Comparison of ENCODE assay signal across 9 cellular contexts in the genomic region with DNA sequence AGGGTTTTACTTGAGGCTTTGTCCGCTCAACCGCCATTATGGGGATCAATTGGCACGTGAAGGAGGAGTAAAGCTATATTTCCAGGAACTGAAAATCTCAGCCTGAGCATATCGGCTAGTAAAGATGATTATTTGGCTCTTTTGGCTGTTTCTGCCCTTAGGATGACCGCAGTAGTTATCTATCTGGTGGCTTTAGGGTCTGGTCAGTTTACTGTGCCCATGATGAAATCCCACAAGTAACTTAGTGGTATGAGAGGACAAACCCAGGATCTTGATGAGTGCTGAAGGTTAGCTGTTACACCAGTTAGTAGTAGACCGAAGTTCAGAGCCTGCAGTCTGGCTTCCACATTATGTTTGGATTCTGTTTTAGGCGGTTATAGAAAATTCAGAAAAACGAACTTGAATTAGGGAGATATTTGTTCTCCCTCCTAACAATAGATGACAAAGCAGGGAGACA. TPM values are rescaled to one million over a fixed set of nuclear protein-coding genes. Genes with fewer than 3 reads are reported as not detected.
DNase-seq lines count a peak whose midpoint lies in the region; ATAC-seq, FAIRE-seq and TF ChIP-seq lines count a peak whose summit lies in the region.
"Had no signal": no experiment of that assay in that cellular context is flagged by ENCODE, and none has a peak within 500 bp of the region (broad histone marks: within the 10 kb centered on the region; RNA-seq: fewer than 3 reads in every experiment).

No MANE protein-coding gene starts in this region.

- peak overlapping the region; percentile 98 for H3K27ac ChIP-seq in keratinocyte (ENCODE audit: control insufficient read depth, insufficient read depth, low read length)
- H3K27ac ChIP-seq in suprapubic skin = peak overlapping the region; percentile 98

- H3K9me3 ChIP-seq in keratinocyte (ENCODE audit: control insufficient read depth, low read depth, low read length) (no peaks in the 10 kb centered on the region), suprapubic skin (no peaks in the 10 kb centered on the region)

- TF ChIP-seq POLR2A in suprapubic skin (IDR thresholded peaks at IDR 0.05) = no peak

- DNase-seq in activated naive CD4-positive, alpha-beta T cell treated with anti-CD3 and anti-CD28 coated beads, Interleukin-2, amount 10 ng/mL, durations not matched to agents 7 days and 5 days = no peak
- no peak for DNase-seq in activated naive CD4-positive, alpha-beta T cell treated with Interleukin-2 at 50 U/mL for 16 hours
- DNase-seq in activated naive CD4-positive, alpha-beta T cell treated with anti-CD3 and anti-CD28 coated beads, Interleukin-2, amount 50 U/mL, for 72 hours (ENCODE audit: low spot score in 2 of 2) = no peak
- DNase-seq in keratinocyte (ENCODE audit: low read depth, low spot score) (no peak), suprapubic skin (ENCODE audit: low spot score in 2 of 2) (no peak), NCI-H1436 treated with DMSO at 0.1 percent for 48 hours (lab: John Stamatoyannopoulos, UW) (no peak), NCI-H526 treated with DMSO at 0.1 percent for 48 hours (lab: John Stamatoyannopoulos, UW) (no peak), NK-92 (lab: John Stamatoyannopoulos, UW; ENCODE audit: unreplicated experiment) (no peak)

- H3K4me1 ChIP-seq in keratinocyte (ENCODE audit: control insufficient read depth, extremely low read depth, insufficient read depth, low read length) (peaks cover 51% of the 10 kb centered on the region), suprapubic skin (peaks cover 65% of the 10 kb centered on the region)

- dilution Hi-C loops in keratinocyte (cut with MboI; ENCODE audit: extremely low pct_ligation_motif_present, low sequenced_read_pairs) = no loop called here

- peaks cover 54% of the 10 kb centered on the region for H3K36me3 Mint-ChIP-seq in activated naive CD4-positive, alpha-beta T cell treated with anti-CD3 and anti-CD28 coated beads, Interleukin-2, amount 10 ng/mL, durations not matched to agents 7 days and 5 days
- H3K36me3 Mint-ChIP-seq in activated naive CD4-positive, alpha-beta T cell treated with anti-CD3 and anti-CD28 coated beads, Interleukin-2, amount 50 U/mL, for 72 hours = peaks cover 55 to 69% of the 10 kb centered on the region in 2 donors

- CTCF ChIA-PET in activated naive CD4-positive, alpha-beta T cell treated with anti-CD3 and anti-CD28 coated beads, Interleukin-2, amount 10 ng/mL, durations not matched to agents 7 days and 5 days (lab: Charles Lee) = interaction anchor here (1.3 to 8.1 kb wide), 4 partner anchors 8 to 148 kb away, joined by 3 to 62 read pairs (median 20); partner anchors contain the start of gene SH2D6

- 3% methylated on average over 8 of the region's 8 CpGs for WGBS in suprapubic skin

- peak overlapping the region; percentile 92 for H3K4me2 ChIP-seq in keratinocyte (ENCODE audit: control insufficient read depth, extremely low read depth, insufficient read depth, low read depth, low read length)

- no peak overlapping the region for H2AFZ ChIP-seq in keratinocyte (ENCODE audit: control insufficient read depth, low read length)

- no peak for TF ChIP-seq CTCF in keratinocyte (optimal IDR thresholded peaks at IDR 0.05 in 1 of 3, IDR thresholded peaks at IDR 0.05 in 1 of 3, conservative IDR thresholded peaks at IDR 0.05 in 1 of 3; ENCODE audit: extremely low read depth in 1 of 3, insufficient read depth in 2 of 3, low read length in 3 of 3)
- TF ChIP-seq CTCF in suprapubic skin (IDR thresholded peaks at IDR 0.05) = no peak

- peak overlapping the region; percentile 92 for H3K4me3 Mint-ChIP-seq in activated naive CD4-positive, alpha-beta T cell treated with anti-CD3 and anti-CD28 coated beads, Interleukin-2, amount 10 ng/mL, durations not matched to agents 7 days and 5 days

- no peaks in the 10 kb centered on the region for H3K27me3 Mint-ChIP-seq in activated naive CD4-positive, alpha-beta T cell treated with anti-CD3 and anti-CD28 coated beads, Interleukin-2, amount 10 ng/mL, durations not matched to agents 7 days and 5 days

- peaks cover 2% of the 10 kb centered on the region for H3K9me1 ChIP-seq in keratinocyte (ENCODE audit: control insufficient read depth, extremely low read depth, insufficient read depth, low read length)

- no peaks in the 10 kb centered on the region for H3K27me3 ChIP-seq in keratinocyte (ENCODE audit: control insufficient read depth, extremely low read depth, insufficient read depth, low read length)
- H3K27me3 ChIP-seq in suprapubic skin = no peaks in the 10 kb centered on the region

- peaks cover 53% of the 10 kb centered on the region for H3K4me1 Mint-ChIP-seq in activated naive CD4-positive, alpha-beta T cell treated with anti-CD3 and anti-CD28 coated beads, Interleukin-2, amount 10 ng/mL, durations not matched to agents 7 days and 5 days

- H3K79me2 ChIP-seq in keratinocyte (ENCODE audit: control insufficient read depth, insufficient read depth, low read length) = peaks cover 55% of the 10 kb centered on the region

- H3K27ac Mint-ChIP-seq in activated naive CD4-positive, alpha-beta T cell treated with anti-CD3 and anti-CD28 coated beads, Interleukin-2, amount 10 ng/mL, durations not matched to agents 7 days and 5 days = peak overlapping the region; percentile 83
- H3K27ac Mint-ChIP-seq in activated naive CD4-positive, alpha-beta T cell treated with anti-CD3 and anti-CD28 coated beads, Interleukin-2, amount 50 U/mL, for 72 hours = peak overlapping the region; percentile 94 to 97

- no peaks in the 10 kb centered on the region for H3K9me3 Mint-ChIP-seq in activated naive CD4-positive, alpha-beta T cell treated with anti-CD3 and anti-CD28 coated beads, Interleukin-2, amount 10 ng/mL, durations not matched to agents 7 days and 5 days
- no peaks in the 10 kb centered on the region for H3K9me3 Mint-ChIP-seq in activated naive CD4-positive, alpha-beta T cell treated with anti-CD3 and anti-CD28 coated beads, Interleukin-2, amount 50 U/mL, for 72 hours

- H3K9ac ChIP-seq in keratinocyte (ENCODE audit: control insufficient read depth, extremely low read depth, insufficient read depth, low read length) = peak overlapping the region; percentile 100

- H4K20me1 ChIP-seq in keratinocyte (ENCODE audit: control insufficient read depth, extremely low read depth, insufficient read depth, low read length) = peaks cover 35% of the 10 kb centered on the region

- ATAC-seq in activated naive CD4-positive, alpha-beta T cell treated with anti-CD3 and anti-CD28 coated beads, Interleukin-2, amount 50 U/mL, for 72 hours = no peak

- FAIRE-seq in keratinocyte (lab: Jason Lieb, UNC) = no peak
- FAIRE-seq: GM18507 had no signal

- TF ChIP-seq EP300 in suprapubic skin (IDR thresholded peaks at IDR 0.05) = no peak

- H3K4me3 ChIP-seq in keratinocyte (ENCODE audit: control insufficient read depth in 2 of 3, extremely low read depth in 1 of 3, insufficient read depth in 2 of 3, low read depth in 1 of 3, low read length in 3 of 3) (peak overlapping the region; percentile 75 to 97 (median 86)), suprapubic skin (peak overlapping the region; percentile 79)

- H3K36me3 ChIP-seq in keratinocyte (ENCODE audit: control insufficient read depth in 2 of 2, extremely low read depth in 1 of 2, insufficient read depth in 2 of 2, low read length in 2 of 2) (peaks cover 13 to 50% of the 10 kb centered on the region in 2 experiments), suprapubic skin (peaks cover 43% of the 10 kb centered on the region)

RNA-seq across cellular contexts. Expression of gene MAT2A, which starts 1.2 kb away (rescaled TPM):
- total RNA-seq in activated naive CD4-positive, alpha-beta T cell treated with anti-CD3 and anti-CD28 coated beads, Interleukin-2, amount 50 U/mL, for 72 hours = 100 to 1,000 TPM; 271 to 281 TPM
- polyA plus RNA-seq in keratinocyte = 304 to 353 TPM (median 304 TPM) in 3 replicates
- 57.4 TPM for polyA plus RNA-seq in keratinocyte (2011; ENCODE audit: low read depth)
- polyA plus RNA-seq in keratinocyte (2011; cell fraction: cytosol; rRNA removed) = 94.8 and 181 TPM in 2 replicates
- polyA plus RNA-seq in keratinocyte (2011; cell fraction: nucleus; rRNA removed) = 658 and 880 TPM in 2 replicates
- polyA plus RNA-seq in keratinocyte (2012; ENCODE audit: low replicate concordance) = 173 and 177 TPM in 2 replicates
- 103 to 407 TPM (median 336 TPM) in 3 replicates for polyA minus RNA-seq in keratinocyte
- 279 TPM for polyA minus RNA-seq in keratinocyte (2011; cell fraction: cytosol; rRNA and poly(A)+ RNA removed)
- polyA minus RNA-seq in keratinocyte (2011; cell fraction: nucleus; rRNA and poly(A)+ RNA removed) = 276 and 293 TPM in 2 replicates
- 100 to 1,000 TPM; 153 to 234 (median 167) TPM for total RNA-seq in suprapubic skin

RNA-seq across cellular contexts. Expression of gene GGCX, which starts 21.1 kb away (rescaled TPM):
- total RNA-seq in activated naive CD4-positive, alpha-beta T cell treated with anti-CD3 and anti-CD28 coated beads, Interleukin-2, amount 50 U/mL, for 72 hours = 10 to 100 TPM; 21.2 to 21.5 TPM
- polyA plus RNA-seq in keratinocyte = 34.3 to 39.1 TPM (median 35.6 TPM) in 3 replicates
- 4.1 TPM for polyA plus RNA-seq in keratinocyte (2011; ENCODE audit: low read depth)
- polyA plus RNA-seq in keratinocyte (2011; cell fraction: cytosol; rRNA removed) = 19.5 and 21.6 TPM in 2 replicates
- 58.3 and 60.4 TPM in 2 replicates for polyA plus RNA-seq in keratinocyte (2011; cell fraction: nucleus; rRNA removed)
- 15.0 and 31.9 TPM in 2 replicates for polyA plus RNA-seq in keratinocyte (2012; ENCODE audit: low replicate concordance)
- polyA minus RNA-seq in keratinocyte = 63.9 to 70.2 TPM (median 64.7 TPM) in 3 replicates
- polyA minus RNA-seq in keratinocyte (2011; cell fraction: cytosol; rRNA and poly(A)+ RNA removed) = 19.8 TPM
- 54.3 and 79.6 TPM in 2 replicates for polyA minus RNA-seq in keratinocyte (2011; cell fraction: nucleus; rRNA and poly(A)+ RNA removed)
- total RNA-seq in suprapubic skin = 10 to 100 TPM; 23.2 to 38.9 (median 27.7) TPM

RNA-seq across cellular contexts. Expression of gene VAMP8, which starts 37.2 kb away (rescaled TPM):
- 100 to 1,000 TPM; 119 to 135 TPM for total RNA-seq in activated naive CD4-positive, alpha-beta T cell treated with anti-CD3 and anti-CD28 coated beads, Interleukin-2, amount 50 U/mL, for 72 hours
- polyA plus RNA-seq in keratinocyte = 291 to 385 TPM (median 323 TPM) in 3 replicates
- 115 TPM for polyA plus RNA-seq in keratinocyte (2011; ENCODE audit: low read depth)
- 423 and 525 TPM in 2 replicates for polyA plus RNA-seq in keratinocyte (2011; cell fraction: cytosol; rRNA removed)
- polyA plus RNA-seq in keratinocyte (2011; cell fraction: nucleus; rRNA removed) = 184 and 200 TPM in 2 replicates
- polyA plus RNA-seq in keratinocyte (2012; ENCODE audit: low replicate concordance) = 220 and 230 TPM in 2 replicates
- polyA minus RNA-seq in keratinocyte = 45.8 to 108 TPM (median 86.7 TPM) in 3 replicates
- polyA minus RNA-seq in keratinocyte (2011; cell fraction: cytosol; rRNA and poly(A)+ RNA removed) = 50.3 TPM
- polyA minus RNA-seq in keratinocyte (2011; cell fraction: nucleus; rRNA and poly(A)+ RNA removed) = 17.8 and 33.5 TPM in 2 replicates
- 100 to 1,000 TPM in 1 of 4 donors, 10 to 100 TPM in 3; 85.5 to 123 (median 96.0) TPM for total RNA-seq in suprapubic skin

RNA-seq across cellular contexts. Expression of gene VAMP5, which starts 44.1 kb away (rescaled TPM):
- total RNA-seq in activated naive CD4-positive, alpha-beta T cell treated with anti-CD3 and anti-CD28 coated beads, Interleukin-2, amount 50 U/mL, for 72 hours = 10 to 100 TPM; 50.6 to 68.0 TPM
- polyA plus RNA-seq in keratinocyte = 9.3 to 24.1 TPM (median 11.0 TPM) in 3 replicates
- 4.6 TPM for polyA plus RNA-seq in keratinocyte (2011; ENCODE audit: low read depth)
- 14.2 and 17.5 TPM in 2 replicates for polyA plus RNA-seq in keratinocyte (2011; cell fraction: cytosol; rRNA removed)
- polyA plus RNA-seq in keratinocyte (2011; cell fraction: nucleus; rRNA removed) = 18.0 and 24.5 TPM in 2 replicates
- 9.8 and 27.8 TPM in 2 replicates for polyA plus RNA-seq in keratinocyte (2012; ENCODE audit: low replicate concordance)
- polyA minus RNA-seq in keratinocyte = 4.3 to 18.1 TPM (median 5.4 TPM) in 3 replicates
- polyA minus RNA-seq in keratinocyte (2011; cell fraction: cytosol; rRNA and poly(A)+ RNA removed) = 7.5 TPM
- polyA minus RNA-seq in keratinocyte (2011; cell fraction: nucleus; rRNA and poly(A)+ RNA removed) = 2.3 TPM in 1 of 2 replicates, not detected in the other
- 10 to 100 TPM in 2 of 4 donors, 1 to 10 TPM in 2; 7.9 to 24.1 (median 14.0) TPM for total RNA-seq in suprapubic skin

RNA-seq across cellular contexts. Expression of gene RNF181, which starts 55.4 kb away (rescaled TPM):
- 100 to 1,000 TPM; 128 to 163 TPM for total RNA-seq in activated naive CD4-positive, alpha-beta T cell treated with anti-CD3 and anti-CD28 coated beads, Interleukin-2, amount 50 U/mL, for 72 hours
- polyA plus RNA-seq in keratinocyte = 174 to 336 TPM (median 264 TPM) in 3 replicates
- polyA plus RNA-seq in keratinocyte (2011; ENCODE audit: low read depth) = 142 TPM
- polyA plus RNA-seq in keratinocyte (2011; cell fraction: cytosol; rRNA removed) = 254 and 258 TPM in 2 replicates
- 174 and 184 TPM in 2 replicates for polyA plus RNA-seq in keratinocyte (2011; cell fraction: nucleus; rRNA removed)
- 183 and 184 TPM in 2 replicates for polyA plus RNA-seq in keratinocyte (2012; ENCODE audit: low replicate concordance)
- 91.5 to 161 TPM (median 143 TPM) in 3 replicates for polyA minus RNA-seq in keratinocyte
- polyA minus RNA-seq in keratinocyte (2011; cell fraction: cytosol; rRNA and poly(A)+ RNA removed) = 59.3 TPM
- 36.0 and 45.8 TPM in 2 replicates for polyA minus RNA-seq in keratinocyte (2011; cell fraction: nucleus; rRNA and poly(A)+ RNA removed)
- total RNA-seq in suprapubic skin = 100 to 1,000 TPM in 3 of 4 donors, 10 to 100 TPM in 1; 89.9 to 127 (median 110) TPM
